In the genomic region with DNA sequence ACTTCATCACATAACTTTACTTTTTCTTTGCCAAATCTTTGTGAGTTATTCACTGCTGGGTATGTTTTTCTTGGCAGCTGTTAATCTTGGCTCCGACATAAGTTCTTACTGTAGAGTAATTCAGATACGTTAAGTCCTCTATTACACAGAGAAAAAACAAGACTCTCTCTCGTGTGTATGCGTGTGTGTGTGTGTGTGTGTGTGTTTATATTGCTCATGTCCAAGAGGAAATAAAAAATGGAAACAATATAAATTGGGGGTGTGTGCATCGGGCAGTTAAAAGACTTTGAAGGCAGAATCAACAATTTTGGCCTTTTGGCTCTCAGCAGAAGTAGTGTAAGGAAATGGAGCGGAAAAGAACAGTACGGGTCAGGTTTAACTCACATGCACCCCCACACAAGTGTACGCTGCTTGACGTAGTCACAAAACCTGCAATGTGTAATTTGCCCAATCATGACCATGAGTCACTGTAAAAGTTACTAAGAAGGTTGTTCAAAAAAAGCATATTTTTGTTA, we compare ENCODE assay signal across 11 cellular contexts.
DNase-seq lines count a peak whose midpoint lies in the region; ATAC-seq and TF ChIP-seq lines count a peak whose summit lies in the region.
"Had no signal": no experiment of that assay in that cellular context is flagged by ENCODE, and none has a peak within 500 bp of the region (broad histone marks: within the 10 kb centered on the region; RNA-seq: fewer than 3 reads in every experiment).

No MANE protein-coding gene starts in this region.

- intact Hi-C loops in HCT116 (cut with micrococcal nuclease) = no loop called here

- H3K9me3 Mint-ChIP-seq in nephron progenitor cell = no peaks in the 10 kb centered on the region
- H3K9me3 Mint-ChIP-seq in activated T-cell treated with anti-CD3 and anti-CD28 coated beads, Interleukin-2, amount 50 U/mL, for 4 hours = peaks cover 5% of the 10 kb centered on the region

- 0 out of 2 replicates have a peak, but pooled peaks have one; percentile 13 for TF ChIP-seq RAD21 in HCT116 (IDR thresholded peaks at IDR 0.05; ENCODE audit: low read depth)

- TF ChIP-seq CTCF in HCT116 (IDR thresholded peaks at IDR 0.05 in 2 of 3, conservative IDR thresholded peaks at IDR 0.05 in 1 of 3; ENCODE audit: borderline replicate concordance in 1 of 3, insufficient read depth in 1 of 3, low read depth in 2 of 3, low read length in 2 of 3) = no peak
- TF ChIP-seq CTCF in foreskin keratinocyte (conservative IDR thresholded peaks at IDR 0.05) = no peak
- no peak for TF ChIP-seq CTCF in nephron progenitor cell (IDR thresholded peaks at IDR 0.05)

- H3K27me3 ChIP-seq in HCT116 (ENCODE audit: insufficient read depth, low read length) (no peaks in the 10 kb centered on the region), adipocyte (replicated peaks; ENCODE audit: control insufficient read depth, insufficient read depth, low read length) (no peaks in the 10 kb centered on the region), foreskin keratinocyte (no peaks in the 10 kb centered on the region), skeletal muscle satellite cell (ENCODE audit: control insufficient read depth, insufficient read depth, low read length) (no peaks in the 10 kb centered on the region)
- H3K27me3 ChIP-seq: hepatocyte had no signal

- H4K20me1 ChIP-seq in HCT116 (ENCODE audit: insufficient read depth) = peaks cover 74% of the 10 kb centered on the region

- CTCF ChIA-PET in HCT116 (lab: Charles Lee) = no interaction called here

- H3K4me2 ChIP-seq in HCT116 (ENCODE audit: low read length) (peak overlapping the region; percentile 73), skeletal muscle satellite cell (ENCODE audit: low read length) (peak overlapping the region; percentile 77)
- H3K4me2 ChIP-seq: hepatocyte had no signal

- peak; percentile 28 for ATAC-seq in HCT116
- peak; percentile 87 for ATAC-seq in foreskin keratinocyte
- no peak for ATAC-seq in activated T-cell treated with anti-CD3 and anti-CD28 coated beads, Interleukin-2, amount 50 U/mL, for 4 hours

- no peak overlapping the region for H3K4me3 Mint-ChIP-seq in nephron progenitor cell
- no peak overlapping the region for H3K4me3 Mint-ChIP-seq in activated T-cell treated with anti-CD3 and anti-CD28 coated beads, Interleukin-2, amount 50 U/mL, for 4 hours
- H3K4me3 Mint-ChIP-seq: activated naive CD8-positive, alpha-beta T cell had no signal

- RAD21 ChIA-PET in HCT116 (lab: Charles Lee; ENCODE audit: low non-redundant PET in 1 of 2, low total read pairs in 2 of 2, uncharacterized antibody in 2 of 2, unreplicated experiment in 2 of 2) = no interaction called here

- no peak for DNase-seq in HCT116 (ENCODE audit: low read depth, low spot score)
- DNase-seq in adipocyte (ENCODE audit: low read depth) = peak; percentile 93
- DNase-seq in foreskin keratinocyte = peak; percentile 54 to 72
- DNase-seq in nephron progenitor cell = no peak
- no peak for DNase-seq in activated T-cell treated with anti-CD3 and anti-CD28 coated beads, Interleukin-2, amount 50 U/mL, for 4 hours
- DNase-seq in activated effector memory CD4-positive, alpha-beta T cell treated with anti-CD3 and anti-CD28 coated beads, Interleukin-2, amount 50 U/mL, for 16 hours = no peak
- no peak for DNase-seq in stimulated activated CD4-positive, alpha-beta T cell treated with anti-CD3 and anti-CD28 coated beads, Interleukin-12 subunit alpha, Interleukin-12 subunit beta, amount 100 ng/mL, for 4 hours
- DNase-seq: activated CD4-positive, CD25-positive, alpha-beta regulatory T cell had no signal

- H3K9me3 ChIP-seq in HCT116 (ENCODE audit: control insufficient read depth in 1 of 2, insufficient read depth in 1 of 2, low read depth in 1 of 2, low read length in 2 of 2) (no peaks in the 10 kb centered on the region), adipocyte (ENCODE audit: control insufficient read depth, low read length) (no peaks in the 10 kb centered on the region), skeletal muscle satellite cell (replicated peaks; ENCODE audit: low read length) (no peaks in the 10 kb centered on the region)

- H3K27me3 Mint-ChIP-seq in nephron progenitor cell (ENCODE audit: low read depth, poor library complexity) = peaks cover 5% of the 10 kb centered on the region
- H3K27me3 Mint-ChIP-seq in activated T-cell treated with anti-CD3 and anti-CD28 coated beads, Interleukin-2, amount 50 U/mL, for 4 hours (ENCODE audit: low read depth) = no peaks in the 10 kb centered on the region
- H3K27me3 Mint-ChIP-seq: activated naive CD8-positive, alpha-beta T cell had no signal

- H3K36me3 Mint-ChIP-seq in nephron progenitor cell (ENCODE audit: low read depth) = no peaks in the 10 kb centered on the region
- H3K36me3 Mint-ChIP-seq in activated T-cell treated with anti-CD3 and anti-CD28 coated beads, Interleukin-2, amount 50 U/mL, for 4 hours (ENCODE audit: insufficient read depth) = no peaks in the 10 kb centered on the region

- H3K4me3 ChIP-seq in HCT116 (replicated peaks in 1 of 2; ENCODE audit: low read depth in 1 of 2, low read length in 2 of 2) (no peak overlapping the region), adipocyte (ENCODE audit: low read length) (peak overlapping the region; percentile 68), skeletal muscle satellite cell (ENCODE audit: low read length) (peak overlapping the region; percentile 40)
- H3K4me3 ChIP-seq: hepatocyte had no signal

- H3K27ac ChIP-seq in HCT116 (ENCODE audit: low read depth, low read length) (peak overlapping the region; percentile 99), foreskin keratinocyte (peak overlapping the region; percentile 43)
- H3K27ac ChIP-seq: hepatocyte had no signal

- no peak overlapping the region for H2AFZ ChIP-seq in HCT116 (ENCODE audit: low read depth, low read length, poor library complexity, severe bottlenecking)
- H2AFZ ChIP-seq: hepatocyte had no signal

- H3K4me1 ChIP-seq in HCT116 (ENCODE audit: control insufficient read depth in 1 of 2, insufficient read depth in 2 of 2, low read length in 2 of 2) = peaks cover 95 to 98% of the 10 kb centered on the region in 2 experiments
- peaks cover 51% of the 10 kb centered on the region for H3K4me1 ChIP-seq in adipocyte (ENCODE audit: control insufficient read depth, insufficient read depth, low read length)
- peaks cover 82% of the 10 kb centered on the region for H3K4me1 ChIP-seq in foreskin keratinocyte
- H3K4me1 ChIP-seq in skeletal muscle satellite cell (ENCODE audit: control insufficient read depth, insufficient read depth, low read length) = peaks cover 70% of the 10 kb centered on the region

- H3K36me3 ChIP-seq in HCT116 (ENCODE audit: control insufficient read depth in 1 of 2, insufficient read depth in 2 of 2, low read length in 2 of 2) (peaks cover 16 to 85% of the 10 kb centered on the region in 2 experiments), adipocyte (ENCODE audit: control insufficient read depth, insufficient read depth, low read length, severe bottlenecking) (no peaks in the 10 kb centered on the region), skeletal muscle satellite cell (ENCODE audit: insufficient read depth, low read length) (peaks cover 20% of the 10 kb centered on the region)

- H3K9ac ChIP-seq in HCT116 (ENCODE audit: low read length) (peak overlapping the region; percentile 82), adipocyte (ENCODE audit: low read length) (peak overlapping the region; percentile 53), skeletal muscle satellite cell (ENCODE audit: low read depth, low read length) (peak overlapping the region; percentile 59)

- peaks cover 100% of the 10 kb centered on the region for H3K79me2 ChIP-seq in HCT116 (ENCODE audit: insufficient read depth, low read length)

- no TSS peak for BruUV-seq in HCT116 (replicated peaks; lab: Mats Ljungman, UMichigan)

- no peak for TF ChIP-seq POLR2A in HCT116 (IDR thresholded peaks at IDR 0.05; ENCODE audit: borderline replicate concordance, extremely low read depth, insufficient read depth, insufficient read length)

- POLR2A ChIA-PET in HCT116 (lab: Charles Lee) = interaction anchor here (0.6 to 2.0 kb wide), 5 partner anchors 10 to 295 kb away, joined by 3 to 4 read pairs (median 3); a partner anchor contains a TSS

- H3K4me1 Mint-ChIP-seq in nephron progenitor cell = peaks cover 4% of the 10 kb centered on the region
- H3K4me1 Mint-ChIP-seq in activated T-cell treated with anti-CD3 and anti-CD28 coated beads, Interleukin-2, amount 50 U/mL, for 4 hours (ENCODE audit: low read depth) = peaks cover 7% of the 10 kb centered on the region

- no peak overlapping the region for H3K27ac Mint-ChIP-seq in nephron progenitor cell
- H3K27ac Mint-ChIP-seq: activated naive CD8-positive, alpha-beta T cell had no signal

- H3K9me2 ChIP-seq in HCT116 (ENCODE audit: insufficient read depth) = no peaks in the 10 kb centered on the region

TF ChIP-seq in HCT116, 20 proteins besides CTCF, POLR2A, EP300 and RAD21 (continues in another document):
- TF ChIP-seq EGR1 (IDR thresholded peaks at IDR 0.05; ENCODE audit: low read depth) (0 out of 2 replicates have a peak, but pooled peaks have one; percentile 14), FOSL1 (IDR thresholded peaks at IDR 0.05; ENCODE audit: low read depth) (peak; percentile 23; the same call in 1 of the 2 replicates), ZFX (IDR thresholded peaks at IDR 0.05) (no peak), CEBPB (IDR thresholded peaks at IDR 0.05; ENCODE audit: low read depth) (no peak)
- TF ChIP-seq, protein P1, sequence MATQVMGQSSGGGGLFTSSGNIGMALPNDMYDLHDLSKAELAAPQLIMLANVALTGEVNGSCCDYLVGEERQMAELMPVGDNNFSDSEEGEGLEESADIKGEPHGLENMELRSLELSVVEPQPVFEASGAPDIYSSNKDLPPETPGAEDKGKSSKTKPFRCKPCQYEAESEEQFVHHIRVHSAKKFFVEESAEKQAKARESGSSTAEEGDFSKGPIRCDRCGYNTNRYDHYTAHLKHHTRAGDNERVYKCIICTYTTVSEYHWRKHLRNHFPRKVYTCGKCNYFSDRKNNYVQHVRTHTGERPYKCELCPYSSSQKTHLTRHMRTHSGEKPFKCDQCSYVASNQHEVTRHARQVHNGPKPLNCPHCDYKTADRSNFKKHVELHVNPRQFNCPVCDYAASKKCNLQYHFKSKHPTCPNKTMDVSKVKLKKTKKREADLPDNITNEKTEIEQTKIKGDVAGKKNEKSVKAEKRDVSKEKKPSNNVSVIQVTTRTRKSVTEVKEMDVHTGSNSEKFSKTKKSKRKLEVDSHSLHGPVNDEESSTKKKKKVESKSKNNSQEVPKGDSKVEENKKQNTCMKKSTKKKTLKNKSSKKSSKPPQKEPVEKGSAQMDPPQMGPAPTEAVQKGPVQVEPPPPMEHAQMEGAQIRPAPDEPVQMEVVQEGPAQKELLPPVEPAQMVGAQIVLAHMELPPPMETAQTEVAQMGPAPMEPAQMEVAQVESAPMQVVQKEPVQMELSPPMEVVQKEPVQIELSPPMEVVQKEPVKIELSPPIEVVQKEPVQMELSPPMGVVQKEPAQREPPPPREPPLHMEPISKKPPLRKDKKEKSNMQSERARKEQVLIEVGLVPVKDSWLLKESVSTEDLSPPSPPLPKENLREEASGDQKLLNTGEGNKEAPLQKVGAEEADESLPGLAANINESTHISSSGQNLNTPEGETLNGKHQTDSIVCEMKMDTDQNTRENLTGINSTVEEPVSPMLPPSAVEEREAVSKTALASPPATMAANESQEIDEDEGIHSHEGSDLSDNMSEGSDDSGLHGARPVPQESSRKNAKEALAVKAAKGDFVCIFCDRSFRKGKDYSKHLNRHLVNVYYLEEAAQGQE (IDR thresholded peaks at IDR 0.05; ENCODE audit: low read depth) = 0 out of 2 replicates have a peak, but pooled peaks have one; percentile 2

Comparison
In these comparisons a context has a peak if more than half of its experiments do, and no peak if none do; other contexts are left out.
1. ATAC-seq: peak in HCT116 (single experiment) and foreskin keratinocyte (single experiment); none in activated T-cell treated with anti-CD3 and anti-CD28 coated beads, Interleukin-2, amount 50 U/mL, for 4 hours (0 of 2).
2. DNase-seq: peak in adipocyte (single experiment) and foreskin keratinocyte (2 of 2); none in HCT116 (single experiment), nephron progenitor cell (single experiment), activated T-cell treated with anti-CD3 and anti-CD28 coated beads, Interleukin-2, amount 50 U/mL, for 4 hours (single experiment), activated effector memory CD4-positive, alpha-beta T cell treated with anti-CD3 and anti-CD28 coated beads, Interleukin-2, amount 50 U/mL, for 16 hours (single experiment) and stimulated activated CD4-positive, alpha-beta T cell treated with anti-CD3 and anti-CD28 coated beads, Interleukin-12 subunit alpha, Interleukin-12 subunit beta, amount 100 ng/mL, for 4 hours (single experiment).
3. H3K4me3 ChIP-seq: peak in adipocyte (single experiment) and skeletal muscle satellite cell (single experiment); none in HCT116 (0 of 2).
4. Peak in every context shown above with its lines, with median percentiles within 50 percentile points of each other: H3K9ac ChIP-seq.